Comparison of ENCODE assay signal across 9 cellular contexts in the genomic region with DNA sequence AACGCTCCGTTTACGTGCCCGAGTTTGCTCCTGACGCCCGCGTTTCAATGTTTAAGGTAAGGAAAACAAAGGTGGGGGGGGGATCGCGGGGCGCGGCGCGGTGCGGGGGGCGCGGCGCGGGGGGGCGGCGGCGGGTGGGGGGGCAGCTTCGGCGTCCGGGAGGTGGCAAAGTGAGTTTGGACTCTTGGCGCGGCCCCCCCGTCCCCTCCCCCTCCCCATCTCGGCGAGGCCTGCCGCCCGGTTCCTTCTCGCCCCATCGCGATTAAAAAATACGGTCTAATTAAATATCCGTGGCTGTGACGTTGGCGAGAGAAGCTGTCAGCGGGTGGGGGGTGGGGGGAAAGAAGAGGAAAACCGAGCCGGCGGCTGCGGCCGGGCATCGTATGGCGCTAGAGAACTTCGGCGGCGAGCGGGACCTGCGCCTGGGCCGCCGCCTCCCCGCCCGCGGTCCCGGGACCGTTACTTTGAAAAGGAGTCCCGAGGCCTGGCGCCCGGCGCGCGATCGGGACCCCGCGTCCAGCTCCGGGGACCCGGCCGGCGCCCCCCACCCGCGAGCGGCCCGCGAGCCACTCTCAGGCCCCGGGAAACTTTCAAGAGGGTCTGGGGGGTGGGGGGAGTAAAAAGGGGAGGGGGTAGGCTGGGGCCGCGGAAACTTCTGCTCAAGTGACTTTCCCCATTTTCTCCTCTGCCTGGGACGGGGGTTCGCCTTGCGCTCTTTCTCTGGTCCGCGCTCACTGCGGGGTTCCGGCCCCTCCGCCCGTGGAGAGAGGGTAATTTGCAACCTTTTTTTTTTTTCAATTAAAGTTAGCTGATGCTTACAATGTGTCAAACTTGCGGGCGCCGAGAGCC.
DNase-seq lines count a peak whose midpoint lies in the region; ATAC-seq and TF ChIP-seq lines count a peak whose summit lies in the region.
"Had no signal": no experiment of that assay in that cellular context is flagged by ENCODE, and none has a peak within 500 bp of the region (broad histone marks: within the 10 kb centered on the region; RNA-seq: fewer than 3 reads in every experiment).

No MANE protein-coding gene starts in this region.

- peak overlapping the region; percentile 65 for H3K4me3 Mint-ChIP-seq in T-helper 1 cell treated with Interleukin-12 subunit alpha and Interleukin-12 subunit beta and Interleukin-4 antibody, amounts not matched to agents 30 μg/mL and 1 μg/mL, for 36 hours
- peak overlapping the region; percentile 65 for H3K4me3 Mint-ChIP-seq in activated CD8-positive, alpha-beta T cell treated with anti-CD3 and anti-CD28 coated beads for 36 hours

- H3K4me1 Mint-ChIP-seq in T-helper 1 cell treated with Interleukin-12 subunit alpha and Interleukin-12 subunit beta and Interleukin-4 antibody, amounts not matched to agents 30 μg/mL and 1 μg/mL, for 36 hours (ENCODE audit: low read depth) = peaks cover 20% of the 10 kb centered on the region
- H3K4me1 Mint-ChIP-seq in activated CD8-positive, alpha-beta T cell treated with anti-CD3 and anti-CD28 coated beads for 36 hours (ENCODE audit: low read depth) = peaks cover 20% of the 10 kb centered on the region

- peaks cover 12% of the 10 kb centered on the region for H3K36me3 Mint-ChIP-seq in T-helper 1 cell treated with Interleukin-12 subunit alpha and Interleukin-12 subunit beta and Interleukin-4 antibody, amounts not matched to agents 30 μg/mL and 1 μg/mL, for 36 hours (ENCODE audit: low read depth)
- peaks cover 2% of the 10 kb centered on the region for H3K36me3 Mint-ChIP-seq in activated CD8-positive, alpha-beta T cell treated with anti-CD3 and anti-CD28 coated beads for 36 hours (ENCODE audit: low read depth)

- peaks cover 50% of the 10 kb centered on the region for H3K4me1 ChIP-seq in suprapubic skin
- H3K4me1 ChIP-seq: BLaER1 treated with 17β-estradiol and CSF1 and Interleukin-3, amounts not matched to agents 10 nM and 100 nM had no signal

- H3K4me3 ChIP-seq in suprapubic skin = peak overlapping the region; percentile 64
- H3K4me3 ChIP-seq: BLaER1 treated with 17β-estradiol and CSF1 and Interleukin-3, amounts not matched to agents 10 nM and 100 nM had no signal

- DNase-seq in T-helper 1 cell = no peak
- DNase-seq in activated CD8-positive, alpha-beta T cell treated with anti-CD3 and anti-CD28 coated beads for 36 hours = no peak
- DNase-seq in suprapubic skin (ENCODE audit: low spot score in 2 of 2) = no peak
- no peak for DNase-seq in NCI-H524 treated with DMSO at 0.1 percent for 48 hours (lab: John Stamatoyannopoulos, UW)

- TF ChIP-seq POLR2A in suprapubic skin (IDR thresholded peaks at IDR 0.05) = no peak

- H3K27ac ChIP-seq in layer of hippocampus (ENCODE audit: low read depth, low read length) (peak overlapping the region; percentile 85), suprapubic skin (no peak overlapping the region)
- H3K27ac ChIP-seq: BLaER1 treated with 17β-estradiol and CSF1 and Interleukin-3, amounts not matched to agents 10 nM and 100 nM had no signal

- CTCF ChIA-PET in activated CD8-positive, alpha-beta T cell treated with anti-CD3 and anti-CD28 coated beads for 36 hours (lab: Charles Lee) = no interaction called here

- POLR2A ChIA-PET in activated CD8-positive, alpha-beta T cell treated with anti-CD3 and anti-CD28 coated beads for 36 hours (lab: Charles Lee) = no interaction called here

- no peak for TF ChIP-seq CTCF in activated CD8-positive, alpha-beta T cell treated with anti-CD3 and anti-CD28 coated beads for 36 hours (IDR thresholded peaks at IDR 0.05)
- no peak for TF ChIP-seq CTCF in suprapubic skin (IDR thresholded peaks at IDR 0.05)

- H3K9me3 ChIP-seq in suprapubic skin = no peaks in the 10 kb centered on the region

- 2% methylated on average over 23 of the region's 91 CpGs for WGBS in suprapubic skin

- intact Hi-C loops in activated CD8-positive, alpha-beta T cell treated with anti-CD3 and anti-CD28 coated beads for 36 hours (cut with micrococcal nuclease) = loop anchor here (10.0 kb wide), 1 partner anchor 429 kb away; no protein-coding TSS in a partner anchor

- no peaks in the 10 kb centered on the region for H3K9me3 Mint-ChIP-seq in T-helper 1 cell treated with Interleukin-12 subunit alpha and Interleukin-12 subunit beta and Interleukin-4 antibody, amounts not matched to agents 30 μg/mL and 1 μg/mL, for 36 hours
- H3K9me3 Mint-ChIP-seq in activated CD8-positive, alpha-beta T cell treated with anti-CD3 and anti-CD28 coated beads for 36 hours = no peaks in the 10 kb centered on the region

- H3K27ac Mint-ChIP-seq in T-helper 1 cell treated with Interleukin-12 subunit alpha and Interleukin-12 subunit beta and Interleukin-4 antibody, amounts not matched to agents 30 μg/mL and 1 μg/mL, for 36 hours = no peak overlapping the region
- no peak overlapping the region for H3K27ac Mint-ChIP-seq in activated CD8-positive, alpha-beta T cell treated with anti-CD3 and anti-CD28 coated beads for 36 hours

- peaks cover 78% of the 10 kb centered on the region for H3K27me3 Mint-ChIP-seq in T-helper 1 cell treated with Interleukin-12 subunit alpha and Interleukin-12 subunit beta and Interleukin-4 antibody, amounts not matched to agents 30 μg/mL and 1 μg/mL, for 36 hours (ENCODE audit: low read depth)
- H3K27me3 Mint-ChIP-seq in activated CD8-positive, alpha-beta T cell treated with anti-CD3 and anti-CD28 coated beads for 36 hours = peaks cover 66% of the 10 kb centered on the region

- H3K27me3 ChIP-seq in layer of hippocampus (ENCODE audit: control insufficient read depth, insufficient read depth, low read length) = peaks cover 2% of the 10 kb centered on the region
- H3K27me3 ChIP-seq in suprapubic skin = peaks cover 95% of the 10 kb centered on the region

- no peak for ATAC-seq in activated CD8-positive, alpha-beta T cell treated with anti-CD3 and anti-CD28 coated beads for 36 hours
- no peak for ATAC-seq in HG03175 (IDR thresholded peaks at IDR 0.05; ENCODE audit: unreplicated experiment)
- ATAC-seq in HG02798 (IDR thresholded peaks at IDR 0.05; ENCODE audit: poor library complexity, unreplicated experiment) = no peak

- no peaks in the 10 kb centered on the region for H3K36me3 ChIP-seq in suprapubic skin
- H3K36me3 ChIP-seq: BLaER1 treated with 17β-estradiol and CSF1 and Interleukin-3, amounts not matched to agents 10 nM and 100 nM had no signal

- no peak for TF ChIP-seq EP300 in suprapubic skin (IDR thresholded peaks at IDR 0.05)
